Comparison of ENCODE assay signal across 5 cellular contexts in genomic region chr19:42788733-42789132, GRCh38. TPM values are rescaled to one million over a fixed set of nuclear protein-coding genes. Genes with fewer than 3 reads are reported as not detected.
"Had no signal": no experiment of that assay in that cellular context is flagged by ENCODE, and none has a peak within 500 bp of the region (broad histone marks: within the 10 kb centered on the region; RNA-seq: fewer than 3 reads in every experiment).

No MANE protein-coding gene starts in this region.

RNA-seq across cellular contexts. Expression of gene PSG8, which starts 23.3 kb away (rescaled TPM):
- total RNA-seq: M059J, PC-3, Peyer's patch, Right ventricle myocardium superior, SJSA1 had no signal

RNA-seq across cellular contexts. Expression of gene PSG3, which starts 48.5 kb away (rescaled TPM):
- total RNA-seq: PC-3, Peyer's patch, Right ventricle myocardium superior, SJSA1 had no signal
